ENCODE assay signal across 8 cellular contexts in the genomic region with DNA sequence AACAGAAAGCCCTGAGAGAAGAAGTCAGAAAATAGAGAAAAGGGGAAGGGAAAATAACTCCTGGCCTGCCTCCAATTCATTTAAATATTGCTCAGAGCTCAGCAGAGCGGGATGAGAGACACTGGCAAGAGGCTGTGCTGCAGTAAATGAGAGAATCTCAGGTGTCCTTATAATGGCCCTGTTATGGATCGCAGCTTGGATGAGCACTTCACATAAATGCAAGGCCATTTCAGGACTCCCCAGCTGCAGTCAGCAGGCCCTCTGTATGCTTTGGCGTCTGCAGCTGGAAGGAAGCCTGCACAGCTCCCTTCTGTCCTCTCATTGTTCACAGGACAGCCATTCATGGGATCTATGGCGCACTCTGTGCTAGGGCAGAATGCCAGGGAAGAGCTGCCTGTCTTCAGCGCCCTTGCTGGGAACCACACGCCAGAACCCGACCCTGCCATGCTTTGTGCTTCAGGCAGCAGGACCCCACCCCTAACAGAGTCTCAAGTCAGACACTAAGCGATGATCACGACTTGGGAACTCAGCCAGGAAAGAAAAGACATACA. TPM values are rescaled to one million over a fixed set of nuclear protein-coding genes. Genes with fewer than 3 reads are reported as not detected.
DNase-seq lines count a peak whose midpoint lies in the region; ATAC-seq and TF ChIP-seq lines count a peak whose summit lies in the region.

No MANE protein-coding gene starts in this region.

- intact Hi-C loops in Right ventricle myocardium inferior (cut with DNase I) (no loop called here), cardiac septum (cut with DNase I) (no loop called here), OCI-LY7 (cut with micrococcal nuclease; ENCODE audit: unreplicated experiment) (no loop called here)

- H3K36me3 Mint-ChIP-seq in neural progenitor cell, result no peaks in the 10 kb centered on the region

- H3K9ac ChIP-seq in neural progenitor cell, result no peak overlapping the region

- TF ChIP-seq CTCF in OCI-LY7 (conservative IDR thresholded peaks at IDR 0.05; ENCODE audit: low read length) (no peak), neural progenitor cell (IDR thresholded peaks at IDR 0.05) (no peak)

- no TSS peak for BruUV-seq in OCI-LY7 (replicated peaks; lab: Mats Ljungman, UMichigan)

- POLR2A ChIA-PET in OCI-LY7 (lab: Charles Lee), result interaction anchor here (0.6 to 1.2 kb wide), 4 partner anchors 16 to 116 kb away, joined by 3 to 5 read pairs (median 3); no protein-coding TSS in a partner anchor

- H3K4me3 Mint-ChIP-seq in neural progenitor cell, result no peak overlapping the region

- H3K27ac Mint-ChIP-seq in neural progenitor cell, result peak overlapping the region; percentile 74

- H3K4me3 ChIP-seq in OCI-LY7 (ENCODE audit: low read depth, low read length, poor library complexity, severe bottlenecking) (no peak overlapping the region), neural progenitor cell (no peak overlapping the region)

- CTCF ChIA-PET in OCI-LY7 (lab: Charles Lee; ENCODE audit: unreplicated experiment), result interaction anchor here (0.6 kb wide), 1 partner anchor 734 kb away, joined by 3 read pairs; no protein-coding TSS in a partner anchor

- DNase-seq in Right ventricle myocardium inferior (ENCODE audit: missing footprints) (peak; percentile 73), cardiac septum (ENCODE audit: low spot score) (no peak), OCI-LY7 (ENCODE audit: low spot score) (peak; percentile 36), epidermal melanocyte (ENCODE audit: insufficient read length, low spot score) (peak; percentile 55), neural progenitor cell (ENCODE audit: low spot score) (peak; percentile 66)
- no peak for DNase-seq in activated effector memory CD4-positive, alpha-beta T cell treated with Interleukin-2 at 50 U/mL for 16 hours

- peak overlapping the region; percentile 44 for H3K4me2 ChIP-seq in OCI-LY7 (ENCODE audit: low read length)
- peak overlapping the region; percentile 61 for H3K4me2 ChIP-seq in neural progenitor cell

- H4K20me1 ChIP-seq in OCI-LY7 (ENCODE audit: insufficient read depth, low read length), result no peaks in the 10 kb centered on the region
- H4K20me1 ChIP-seq in neural progenitor cell (ENCODE audit: low read depth), result no peaks in the 10 kb centered on the region

- H3K27me3 ChIP-seq in neural progenitor cell, result no peaks in the 10 kb centered on the region

- H3K9me2 ChIP-seq in OCI-LY7 (ENCODE audit: insufficient read depth, low read length), result no peaks in the 10 kb centered on the region

- H3K27ac ChIP-seq in OCI-LY7 (ENCODE audit: low read depth, low read length, poor library complexity, severe bottlenecking) (no peak overlapping the region), neural progenitor cell (peak overlapping the region; percentile 67)

- H3K9me3 ChIP-seq in OCI-LY7 (ENCODE audit: low read length), result no peaks in the 10 kb centered on the region
- no peaks in the 10 kb centered on the region for H3K9me3 ChIP-seq in neural progenitor cell (ENCODE audit: low read depth)

- H3K36me3 ChIP-seq in OCI-LY7 (ENCODE audit: insufficient read depth, low read length) (no peaks in the 10 kb centered on the region), neural progenitor cell (no peaks in the 10 kb centered on the region)

- peaks cover 13% of the 10 kb centered on the region for H3F3A ChIP-seq in neural progenitor cell (ENCODE audit: low read depth)

- H3K4me1 ChIP-seq in OCI-LY7 (ENCODE audit: insufficient read depth, low read length, poor library complexity, severe bottlenecking), result peaks cover 11% of the 10 kb centered on the region
- peaks cover 13% of the 10 kb centered on the region for H3K4me1 ChIP-seq in neural progenitor cell

- peaks cover 10% of the 10 kb centered on the region for H3K4me1 Mint-ChIP-seq in neural progenitor cell

- H3K9me3 Mint-ChIP-seq in neural progenitor cell, result no peaks in the 10 kb centered on the region

- ATAC-seq in Right ventricle myocardium inferior (peak; percentile 86), HG03565 (IDR thresholded peaks at IDR 0.05; ENCODE audit: unreplicated experiment) (peak; percentile 73), GM19397 (IDR thresholded peaks at IDR 0.05; ENCODE audit: unreplicated experiment) (no peak)

- peaks cover 1% of the 10 kb centered on the region for H3K27me3 Mint-ChIP-seq in neural progenitor cell (ENCODE audit: insufficient read depth, low read depth)

- H3K79me2 ChIP-seq in OCI-LY7 (ENCODE audit: insufficient read depth, low read depth, low read length) (no peaks in the 10 kb centered on the region), neural progenitor cell (ENCODE audit: low read depth) (no peaks in the 10 kb centered on the region)

- H2AFZ ChIP-seq in OCI-LY7 (ENCODE audit: low read length) (no peak overlapping the region; the same call in 1 of the 2 replicates), neural progenitor cell (replicated peaks) (peak overlapping the region; percentile 99)

RNA-seq across cellular contexts. Expression of a gene that starts 20.7 kb away (rescaled TPM):
- total RNA-seq in Right ventricle myocardium inferior (12.7 TPM), cardiac septum (11.0 TPM), OCI-LY7 (2022) (25.4 and 27.2 TPM in 2 replicates), neural progenitor cell (ENCODE audit: low replicate concordance) (11.6 and 11.9 TPM in 2 replicates)
- total RNA-seq in OCI-LY7 (2014; rRNA removed; shearing (Covaris generic)), result 14.1 and 16.4 TPM in 2 replicates

RNA-seq across cellular contexts. Expression of a gene that starts 46.7 kb away (rescaled TPM):
- total RNA-seq in Right ventricle myocardium inferior (10.8 TPM), cardiac septum (12.5 TPM), OCI-LY7 (2022) (30.3 and 33.7 TPM in 2 replicates), neural progenitor cell (ENCODE audit: low replicate concordance) (8.5 and 12.3 TPM in 2 replicates)
- total RNA-seq in OCI-LY7 (2014; rRNA removed; shearing (Covaris generic)), result 23.5 and 32.9 TPM in 2 replicates

RNA-seq across cellular contexts. Expression of a gene that starts 46.9 kb away (rescaled TPM):
- 3.4 TPM for total RNA-seq in Right ventricle myocardium inferior
- 5.5 TPM for total RNA-seq in cardiac septum
- 27.0 and 30.2 TPM in 2 replicates for total RNA-seq in OCI-LY7 (2014; rRNA removed; shearing (Covaris generic))
- total RNA-seq in OCI-LY7 (2022), result 17.3 and 25.1 TPM in 2 replicates
- 10.3 and 12.9 TPM in 2 replicates for total RNA-seq in neural progenitor cell (ENCODE audit: low replicate concordance)

Comparison
In these comparisons a context has a peak if more than half of its experiments do, and no peak if none do; other contexts are left out.
1. DNase-seq: peak in Right ventricle myocardium inferior (single experiment), OCI-LY7 (single experiment), epidermal melanocyte (single experiment) and neural progenitor cell (single experiment); none in cardiac septum (single experiment) and activated effector memory CD4-positive, alpha-beta T cell treated with Interleukin-2 at 50 U/mL for 16 hours (single experiment).